8 cellular contexts compared by ENCODE assay signal in the genomic region with DNA sequence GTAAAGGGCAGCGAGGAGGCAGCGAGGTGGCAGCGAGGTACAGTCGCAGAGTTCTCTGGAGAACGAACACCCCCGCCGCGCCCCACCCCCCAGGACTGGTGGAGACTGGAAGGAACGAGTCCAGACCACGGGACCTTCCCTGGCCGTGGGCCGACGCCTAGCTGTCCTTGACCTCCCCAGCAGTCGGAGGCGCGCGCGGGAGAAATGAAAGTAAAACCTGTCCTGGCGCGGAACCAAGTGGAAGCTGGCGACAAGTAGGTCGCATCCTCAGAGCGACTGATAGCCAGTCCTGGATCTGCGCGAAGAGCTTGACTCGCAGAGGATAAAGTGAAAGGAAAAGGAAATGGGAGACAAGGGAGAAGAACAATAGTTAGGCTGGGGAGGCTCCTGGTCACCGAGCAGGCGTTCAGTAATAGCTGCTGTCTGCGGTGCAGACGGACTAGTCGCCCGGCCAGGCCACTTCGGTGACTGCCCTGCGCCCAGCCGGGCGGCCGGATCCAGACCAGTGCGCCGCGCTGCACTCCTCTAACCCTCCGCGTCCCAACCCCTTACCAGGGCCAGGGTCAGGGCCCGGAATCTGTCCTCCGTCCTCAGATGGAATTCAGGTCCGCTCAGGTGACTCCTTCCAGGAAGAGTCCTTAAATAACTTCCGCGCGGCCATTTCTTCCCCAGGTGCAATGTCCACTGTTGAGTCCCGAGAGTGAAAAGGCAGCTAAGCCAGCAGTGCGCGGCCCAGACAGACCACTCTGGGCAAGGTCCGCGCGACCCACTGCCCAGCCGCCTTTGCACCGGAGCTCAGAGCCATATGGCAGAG. TPM values are rescaled to one million over a fixed set of nuclear protein-coding genes. Genes with fewer than 3 reads are reported as not detected.
DNase-seq lines count a peak whose midpoint lies in the region; FAIRE-seq and TF ChIP-seq lines count a peak whose summit lies in the region.

No MANE protein-coding gene starts in this region.

- peak; percentile 96 for FAIRE-seq in GM12892 (lab: Jason Lieb, UNC)

- peaks cover 6 to 37% (median 19%) of the 10 kb centered on the region in 4 donors for H3K4me1 ChIP-seq in liver (ENCODE audit: control insufficient read depth in 4 of 4, insufficient read depth in 4 of 4, low read length in 3 of 4)

- H3K9me3 ChIP-seq in liver (ENCODE audit: control insufficient read depth in 4 of 4, low read length in 3 of 4), result no peaks in the 10 kb centered on the region

- no peak for TF ChIP-seq POLR2A in GM12892 (IDR thresholded peaks at IDR 0.05; ENCODE audit: low read depth, low read length)

- H3K4me3 ChIP-seq in dorsolateral prefrontal cortex (peak overlapping the region; percentile 57 to 90 (median 76)), liver (ENCODE audit: low read depth in 1 of 3, low read length in 3 of 3) (peak overlapping the region; percentile 51 to 73 (median 63))

- DNase-seq in GM12892 (ENCODE audit: insufficient read length) (no peak), NCI-H146 (lab: John Stamatoyannopoulos, UW) (peak; percentile 80), dorsolateral prefrontal cortex (peak in 8 of 10 donors; percentile 55 to 80 (median 66)), GF-D8 (lab: John Stamatoyannopoulos, UW) (no peak), KG1 (lab: John Stamatoyannopoulos, UW) (no peak)
- DNase-seq in activated CD4-positive, alpha-beta T cell treated with anti-CD3 and anti-CD28 coated beads, Interleukin-2, amount 50 U/mL, for 1 hour, result peak; percentile 66
- DNase-seq in stimulated activated CD4-positive, alpha-beta T cell treated with anti-CD3 and anti-CD28 coated beads, Interleukin-4, amount 100 ng/mL, for 24 hours, result peak; percentile 62

- WGBS in liver, result under 1% methylated on average over 56 of the region's 56 CpGs

- H3K27me3 ChIP-seq in dorsolateral prefrontal cortex, result peaks cover 0 to 6% (median 0%) of the 10 kb centered on the region in 45 donors
- H3K27me3 ChIP-seq in liver (ENCODE audit: control insufficient read depth in 4 of 4, insufficient read depth in 4 of 4, low read length in 3 of 4), result no peaks in the 10 kb centered on the region

- peak; percentile 34 to 50 for TF ChIP-seq RAD21 in liver (IDR thresholded peaks at IDR 0.05)

- TF ChIP-seq CTCF in dorsolateral prefrontal cortex (IDR thresholded peaks at IDR 0.05 in 54 of 56, conservative IDR thresholded peaks at IDR 0.05 in 2 of 56; ENCODE audit: low read depth in 1 of 56, partially characterized antibody in 56 of 56), result peak in 4 of 56 donors; percentile 13 to 21 (median 15)
- no peak for TF ChIP-seq CTCF in liver (IDR thresholded peaks at IDR 0.05; ENCODE audit: low read depth, low read length, missing input control)

- intact Hi-C loops in dorsolateral prefrontal cortex (cut with DNase I), result loop anchor here in 1 of 2 donors (5.0 kb wide), 1 partner anchor 331 kb away; no protein-coding TSS in a partner anchor

- H3K9ac ChIP-seq in liver (ENCODE audit: low read depth in 1 of 2, low read length in 2 of 2), result peak overlapping the region; percentile 57 to 91

- peak overlapping the region in 56 of 59 donors; percentile 27 to 95 (median 78) for H3K27ac ChIP-seq in dorsolateral prefrontal cortex
- H3K27ac ChIP-seq in liver (ENCODE audit: low read depth in 1 of 2, low read length in 2 of 2), result peak overlapping the region; percentile 84 to 96

- no peaks in the 10 kb centered on the region for H3K36me3 ChIP-seq in liver (ENCODE audit: control insufficient read depth in 4 of 4, insufficient read depth in 3 of 4, low read depth in 1 of 4, low read length in 3 of 4)

TF ChIP-seq in liver, 16 proteins besides CTCF, POLR2A, EP300 and RAD21:
- TF ChIP-seq RXRA (IDR thresholded peaks at IDR 0.05) (peak; percentile 74 to 78), JUND (IDR thresholded peaks at IDR 0.05) (peak; percentile 11 to 21), FOXA1 (IDR thresholded peaks at IDR 0.05) (no peak), TAF1 (conservative IDR thresholded peaks at IDR 0.05) (peak; percentile 56), HNF4A (conservative IDR thresholded peaks at IDR 0.05) (peak; percentile 35 to 46), HNF4G (IDR thresholded peaks at IDR 0.05) (peak; percentile 14), NR2F2 (IDR thresholded peaks at IDR 0.05) (peak; percentile 89), EGR1 (IDR thresholded peaks at IDR 0.05; ENCODE audit: low read depth in 2 of 2) (peak; percentile 20 to 37), FOXA2 (IDR thresholded peaks at IDR 0.05) (no peak), GABPA (IDR thresholded peaks at IDR 0.05 in 1 of 2, conservative IDR thresholded peaks at IDR 0.05 in 1 of 2) (no peak), SP1 (IDR thresholded peaks at IDR 0.05) (peak; percentile 72), YY1 (IDR thresholded peaks at IDR 0.05) (peak; percentile 91)
- TF ChIP-seq, protein P1, sequence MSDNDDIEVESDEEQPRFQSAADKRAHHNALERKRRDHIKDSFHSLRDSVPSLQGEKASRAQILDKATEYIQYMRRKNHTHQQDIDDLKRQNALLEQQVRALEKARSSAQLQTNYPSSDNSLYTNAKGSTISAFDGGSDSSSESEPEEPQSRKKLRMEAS (IDR thresholded peaks at IDR 0.05), result peak; percentile 62
- TF ChIP-seq, protein P2, sequence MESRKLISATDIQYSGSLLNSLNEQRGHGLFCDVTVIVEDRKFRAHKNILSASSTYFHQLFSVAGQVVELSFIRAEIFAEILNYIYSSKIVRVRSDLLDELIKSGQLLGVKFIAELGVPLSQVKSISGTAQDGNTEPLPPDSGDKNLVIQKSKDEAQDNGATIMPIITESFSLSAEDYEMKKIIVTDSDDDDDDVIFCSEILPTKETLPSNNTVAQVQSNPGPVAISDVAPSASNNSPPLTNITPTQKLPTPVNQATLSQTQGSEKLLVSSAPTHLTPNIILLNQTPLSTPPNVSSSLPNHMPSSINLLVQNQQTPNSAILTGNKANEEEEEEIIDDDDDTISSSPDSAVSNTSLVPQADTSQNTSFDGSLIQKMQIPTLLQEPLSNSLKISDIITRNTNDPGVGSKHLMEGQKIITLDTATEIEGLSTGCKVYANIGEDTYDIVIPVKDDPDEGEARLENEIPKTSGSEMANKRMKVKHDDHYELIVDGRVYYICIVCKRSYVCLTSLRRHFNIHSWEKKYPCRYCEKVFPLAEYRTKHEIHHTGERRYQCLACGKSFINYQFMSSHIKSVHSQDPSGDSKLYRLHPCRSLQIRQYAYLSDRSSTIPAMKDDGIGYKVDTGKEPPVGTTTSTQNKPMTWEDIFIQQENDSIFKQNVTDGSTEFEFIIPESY (IDR thresholded peaks at IDR 0.05), result peak; percentile 25
- TF ChIP-seq, protein P3, sequence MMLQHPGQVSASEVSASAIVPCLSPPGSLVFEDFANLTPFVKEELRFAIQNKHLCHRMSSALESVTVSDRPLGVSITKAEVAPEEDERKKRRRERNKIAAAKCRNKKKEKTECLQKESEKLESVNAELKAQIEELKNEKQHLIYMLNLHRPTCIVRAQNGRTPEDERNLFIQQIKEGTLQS (IDR thresholded peaks at IDR 0.05), result no peak
- TF ChIP-seq, protein P4, sequence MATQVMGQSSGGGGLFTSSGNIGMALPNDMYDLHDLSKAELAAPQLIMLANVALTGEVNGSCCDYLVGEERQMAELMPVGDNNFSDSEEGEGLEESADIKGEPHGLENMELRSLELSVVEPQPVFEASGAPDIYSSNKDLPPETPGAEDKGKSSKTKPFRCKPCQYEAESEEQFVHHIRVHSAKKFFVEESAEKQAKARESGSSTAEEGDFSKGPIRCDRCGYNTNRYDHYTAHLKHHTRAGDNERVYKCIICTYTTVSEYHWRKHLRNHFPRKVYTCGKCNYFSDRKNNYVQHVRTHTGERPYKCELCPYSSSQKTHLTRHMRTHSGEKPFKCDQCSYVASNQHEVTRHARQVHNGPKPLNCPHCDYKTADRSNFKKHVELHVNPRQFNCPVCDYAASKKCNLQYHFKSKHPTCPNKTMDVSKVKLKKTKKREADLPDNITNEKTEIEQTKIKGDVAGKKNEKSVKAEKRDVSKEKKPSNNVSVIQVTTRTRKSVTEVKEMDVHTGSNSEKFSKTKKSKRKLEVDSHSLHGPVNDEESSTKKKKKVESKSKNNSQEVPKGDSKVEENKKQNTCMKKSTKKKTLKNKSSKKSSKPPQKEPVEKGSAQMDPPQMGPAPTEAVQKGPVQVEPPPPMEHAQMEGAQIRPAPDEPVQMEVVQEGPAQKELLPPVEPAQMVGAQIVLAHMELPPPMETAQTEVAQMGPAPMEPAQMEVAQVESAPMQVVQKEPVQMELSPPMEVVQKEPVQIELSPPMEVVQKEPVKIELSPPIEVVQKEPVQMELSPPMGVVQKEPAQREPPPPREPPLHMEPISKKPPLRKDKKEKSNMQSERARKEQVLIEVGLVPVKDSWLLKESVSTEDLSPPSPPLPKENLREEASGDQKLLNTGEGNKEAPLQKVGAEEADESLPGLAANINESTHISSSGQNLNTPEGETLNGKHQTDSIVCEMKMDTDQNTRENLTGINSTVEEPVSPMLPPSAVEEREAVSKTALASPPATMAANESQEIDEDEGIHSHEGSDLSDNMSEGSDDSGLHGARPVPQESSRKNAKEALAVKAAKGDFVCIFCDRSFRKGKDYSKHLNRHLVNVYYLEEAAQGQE (IDR thresholded peaks at IDR 0.05), result peak; percentile 54
TF ChIP-seq in liver: peak in this region for 12.

RNA-seq across cellular contexts. Expression of a gene that starts 1.9 kb away (rescaled TPM):
- polyA plus RNA-seq in GM12892 (2012; ENCODE audit: missing spikeins), result 10.1 TPM
- total RNA-seq in dorsolateral prefrontal cortex, result 100 to 1,000 TPM in 2 of 120 experiments, 10 to 100 TPM in 69, 1 to 10 TPM in 49; 1.8 to 125 (median 11.4) TPM
- total RNA-seq in liver, result 10 to 100 TPM; 12.8 to 32.6 TPM
- 10 to 100 TPM in 1 of 2 donors, 1 to 10 TPM in 1; 9.7 to 33.1 TPM for polyA plus RNA-seq in liver

RNA-seq across cellular contexts. Expression of a gene that starts 8.9 kb away (rescaled TPM):
- 6.9 TPM for polyA plus RNA-seq in GM12892 (2012; ENCODE audit: missing spikeins)
- 10 to 100 TPM; 38.0 to 99.1 (median 63.4) TPM for total RNA-seq in dorsolateral prefrontal cortex
- 10 to 100 TPM; 16.7 to 31.3 TPM for total RNA-seq in liver
- polyA plus RNA-seq in liver, result 10 to 100 TPM in 1 of 2 donors, 1 to 10 TPM in 1; 7.5 to 12.7 TPM

Comparison
In these comparisons a context has a peak if more than half of its experiments do, and no peak if none do; other contexts are left out.
1. DNase-seq: peak in NCI-H146 (single experiment), activated CD4-positive, alpha-beta T cell treated with anti-CD3 and anti-CD28 coated beads, Interleukin-2, amount 50 U/mL, for 1 hour (single experiment), dorsolateral prefrontal cortex (8 of 10) and stimulated activated CD4-positive, alpha-beta T cell treated with anti-CD3 and anti-CD28 coated beads, Interleukin-4, amount 100 ng/mL, for 24 hours (single experiment); none in GM12892 (single experiment), GF-D8 (single experiment) and KG1 (single experiment).